ENCODE assay signal across 1 cellular context in the genomic region with DNA sequence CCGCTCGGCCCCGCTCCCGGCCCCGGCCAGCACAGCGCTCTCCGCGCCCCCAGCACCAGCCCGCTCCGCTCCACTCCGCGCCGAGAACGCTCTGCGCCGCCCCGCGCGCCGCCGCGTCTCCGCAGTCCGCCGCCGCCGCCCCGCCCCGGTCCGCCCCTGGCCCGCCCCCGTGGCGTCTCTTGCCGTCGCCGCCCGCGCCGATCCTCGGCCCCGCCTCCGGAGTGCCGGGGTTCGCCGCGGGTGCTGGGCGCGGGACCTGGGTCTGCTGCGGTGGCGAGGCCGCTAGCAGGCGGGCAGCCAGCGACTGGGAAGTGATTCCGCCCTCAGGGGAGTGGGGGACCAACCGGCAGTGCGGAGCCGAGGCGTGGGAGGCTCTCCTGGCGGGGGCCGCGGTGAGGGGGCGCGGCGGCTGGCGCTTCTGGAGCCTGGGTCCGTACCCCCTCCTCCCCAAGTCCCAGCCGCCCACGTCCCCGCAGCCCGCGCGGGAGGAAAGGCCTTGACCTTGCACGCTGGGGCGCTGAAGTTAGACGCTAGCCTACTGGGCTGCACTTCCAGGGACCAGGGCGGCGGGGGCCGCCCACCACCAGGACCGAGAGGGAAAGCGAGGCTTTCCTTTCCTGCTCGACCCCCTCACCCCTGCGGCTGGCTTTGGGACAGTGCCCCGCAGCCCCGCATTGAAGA.
A peak's percentile ranks its signal among the peaks of the same experiment; 100 is the strongest.
TF ChIP-seq lines count a peak whose summit lies in the region.

HS6ST1 (minus strand) TSS at position 93 of the 681 bp plus-strand sequence. CDS start 305 bp downstream, outside the sequence.

TF ChIP-seq in HepG2, 621 proteins besides CTCF, POLR2A, EP300 and RAD21 (continued from another document and continues in another):
- no peak for TF ChIP-seq HMGXB3 (CRISPR knock-in tag; IDR thresholded peaks at IDR 0.05; ENCODE audit: borderline replicate concordance)
- TF ChIP-seq, protein P1, sequence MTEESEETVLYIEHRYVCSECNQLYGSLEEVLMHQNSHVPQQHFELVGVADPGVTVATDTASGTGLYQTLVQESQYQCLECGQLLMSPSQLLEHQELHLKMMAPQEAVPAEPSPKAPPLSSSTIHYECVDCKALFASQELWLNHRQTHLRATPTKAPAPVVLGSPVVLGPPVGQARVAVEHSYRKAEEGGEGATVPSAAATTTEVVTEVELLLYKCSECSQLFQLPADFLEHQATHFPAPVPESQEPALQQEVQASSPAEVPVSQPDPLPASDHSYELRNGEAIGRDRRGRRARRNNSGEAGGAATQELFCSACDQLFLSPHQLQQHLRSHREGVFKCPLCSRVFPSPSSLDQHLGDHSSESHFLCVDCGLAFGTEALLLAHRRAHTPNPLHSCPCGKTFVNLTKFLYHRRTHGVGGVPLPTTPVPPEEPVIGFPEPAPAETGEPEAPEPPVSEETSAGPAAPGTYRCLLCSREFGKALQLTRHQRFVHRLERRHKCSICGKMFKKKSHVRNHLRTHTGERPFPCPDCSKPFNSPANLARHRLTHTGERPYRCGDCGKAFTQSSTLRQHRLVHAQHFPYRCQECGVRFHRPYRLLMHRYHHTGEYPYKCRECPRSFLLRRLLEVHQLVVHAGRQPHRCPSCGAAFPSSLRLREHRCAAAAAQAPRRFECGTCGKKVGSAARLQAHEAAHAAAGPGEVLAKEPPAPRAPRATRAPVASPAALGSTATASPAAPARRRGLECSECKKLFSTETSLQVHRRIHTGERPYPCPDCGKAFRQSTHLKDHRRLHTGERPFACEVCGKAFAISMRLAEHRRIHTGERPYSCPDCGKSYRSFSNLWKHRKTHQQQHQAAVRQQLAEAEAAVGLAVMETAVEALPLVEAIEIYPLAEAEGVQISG (CRISPR knock-in tag; IDR thresholded peaks at IDR 0.05), result no peak
- no peak for TF ChIP-seq ZSCAN31 (CRISPR knock-in tag; IDR thresholded peaks at IDR 0.05; ENCODE audit: low read depth)
- no peak for TF ChIP-seq SRSF9 (IDR thresholded peaks at IDR 0.05; ENCODE audit: borderline replicate concordance, insufficient read depth, low read depth, low read length, poor library complexity, severe bottlenecking)
- TF ChIP-seq, protein P2, sequence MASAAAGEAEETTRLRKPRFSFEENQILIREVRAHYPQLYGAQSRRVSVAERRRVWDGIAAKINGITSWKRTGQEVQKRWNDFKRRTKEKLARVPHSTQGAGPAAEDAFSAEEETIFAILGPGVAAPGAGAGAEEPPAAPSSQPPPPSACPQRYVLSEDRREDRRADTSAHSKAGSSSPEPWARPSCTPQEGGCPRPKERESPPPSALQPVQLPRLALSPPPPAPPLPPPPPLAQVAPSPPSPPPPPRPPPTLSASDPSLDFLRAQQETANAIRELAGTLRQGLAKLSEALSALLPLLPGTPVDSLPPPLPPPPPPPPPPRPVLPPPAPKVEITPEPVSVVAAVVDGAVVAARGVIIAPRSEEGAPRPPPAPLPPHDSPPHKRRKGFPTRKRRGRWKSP (CRISPR knock-in tag; IDR thresholded peaks at IDR 0.05), result 0 out of 2 replicates have a peak, but pooled peaks have one; percentile 59
- TF ChIP-seq ZNF619 (CRISPR knock-in tag; IDR thresholded peaks at IDR 0.05), result no peak
- no peak for TF ChIP-seq ASH2L (IDR thresholded peaks at IDR 0.05; ENCODE audit: insufficient read length, low read depth, low read length)
- no peak for TF ChIP-seq KLF16 (CRISPR knock-in tag; IDR thresholded peaks at IDR 0.05)
- TF ChIP-seq KDM3A (CRISPR knock-in tag; IDR thresholded peaks at IDR 0.05; ENCODE audit: low read depth), result no peak
- no peak for TF ChIP-seq RBM39 (IDR thresholded peaks at IDR 0.05; ENCODE audit: low read depth, low read length, poor library complexity, severe bottlenecking)
- no peak for TF ChIP-seq GMEB2 (CRISPR knock-in tag; IDR thresholded peaks at IDR 0.05; ENCODE audit: low read depth)
- TF ChIP-seq HNRNPL (IDR thresholded peaks at IDR 0.05; ENCODE audit: low read depth, low read length), result 0 out of 2 replicates have a peak, but pooled peaks have one; percentile 26
- no peak for TF ChIP-seq ZNF136 (CRISPR knock-in tag; IDR thresholded peaks at IDR 0.05; ENCODE audit: low read depth)
- TF ChIP-seq, protein P3, sequence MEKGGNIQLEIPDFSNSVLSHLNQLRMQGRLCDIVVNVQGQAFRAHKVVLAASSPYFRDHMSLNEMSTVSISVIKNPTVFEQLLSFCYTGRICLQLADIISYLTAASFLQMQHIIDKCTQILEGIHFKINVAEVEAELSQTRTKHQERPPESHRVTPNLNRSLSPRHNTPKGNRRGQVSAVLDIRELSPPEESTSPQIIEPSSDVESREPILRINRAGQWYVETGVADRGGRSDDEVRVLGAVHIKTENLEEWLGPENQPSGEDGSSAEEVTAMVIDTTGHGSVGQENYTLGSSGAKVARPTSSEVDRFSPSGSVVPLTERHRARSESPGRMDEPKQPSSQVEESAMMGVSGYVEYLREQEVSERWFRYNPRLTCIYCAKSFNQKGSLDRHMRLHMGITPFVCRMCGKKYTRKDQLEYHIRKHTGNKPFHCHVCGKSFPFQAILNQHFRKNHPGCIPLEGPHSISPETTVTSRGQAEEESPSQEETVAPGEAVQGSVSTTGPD (CRISPR knock-in tag; IDR thresholded peaks at IDR 0.05), result no peak
- no peak for TF ChIP-seq ZNF292 (CRISPR knock-in tag; IDR thresholded peaks at IDR 0.05; ENCODE audit: borderline replicate concordance, low read depth)
- TF ChIP-seq ATM (IDR thresholded peaks at IDR 0.05; ENCODE audit: borderline replicate concordance), result no peak
- no peak for TF ChIP-seq NFIB (CRISPR knock-in tag; IDR thresholded peaks at IDR 0.05; ENCODE audit: borderline replicate concordance)
- no peak for TF ChIP-seq ZNF839 (CRISPR knock-in tag; IDR thresholded peaks at IDR 0.05; ENCODE audit: borderline replicate concordance)
- peak; percentile 67; the same call in 1 of the 2 replicates for TF ChIP-seq ADNP (CRISPR knock-in tag; IDR thresholded peaks at IDR 0.05)
- no peak for TF ChIP-seq NFE2L1 (CRISPR knock-in tag; IDR thresholded peaks at IDR 0.05; ENCODE audit: borderline replicate concordance)
- TF ChIP-seq NFKB2 (CRISPR knock-in tag; IDR thresholded peaks at IDR 0.05; ENCODE audit: borderline replicate concordance), result no peak
- TF ChIP-seq ZZZ3 (CRISPR knock-in tag; IDR thresholded peaks at IDR 0.05; ENCODE audit: borderline replicate concordance), result no peak
- TF ChIP-seq ZNF746 (CRISPR knock-in tag; IDR thresholded peaks at IDR 0.05), result peak; percentile 20; the same call in 1 of the 2 replicates
- TF ChIP-seq MED1 (CRISPR knock-in tag; IDR thresholded peaks at IDR 0.05), result 0 out of 2 replicates have a peak, but pooled peaks have one; percentile 17
- TF ChIP-seq, protein P4, sequence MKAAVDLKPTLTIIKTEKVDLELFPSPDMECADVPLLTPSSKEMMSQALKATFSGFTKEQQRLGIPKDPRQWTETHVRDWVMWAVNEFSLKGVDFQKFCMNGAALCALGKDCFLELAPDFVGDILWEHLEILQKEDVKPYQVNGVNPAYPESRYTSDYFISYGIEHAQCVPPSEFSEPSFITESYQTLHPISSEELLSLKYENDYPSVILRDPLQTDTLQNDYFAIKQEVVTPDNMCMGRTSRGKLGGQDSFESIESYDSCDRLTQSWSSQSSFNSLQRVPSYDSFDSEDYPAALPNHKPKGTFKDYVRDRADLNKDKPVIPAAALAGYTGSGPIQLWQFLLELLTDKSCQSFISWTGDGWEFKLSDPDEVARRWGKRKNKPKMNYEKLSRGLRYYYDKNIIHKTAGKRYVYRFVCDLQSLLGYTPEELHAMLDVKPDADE (CRISPR knock-in tag; IDR thresholded peaks at IDR 0.05), result no peak
- TF ChIP-seq, protein P5, sequence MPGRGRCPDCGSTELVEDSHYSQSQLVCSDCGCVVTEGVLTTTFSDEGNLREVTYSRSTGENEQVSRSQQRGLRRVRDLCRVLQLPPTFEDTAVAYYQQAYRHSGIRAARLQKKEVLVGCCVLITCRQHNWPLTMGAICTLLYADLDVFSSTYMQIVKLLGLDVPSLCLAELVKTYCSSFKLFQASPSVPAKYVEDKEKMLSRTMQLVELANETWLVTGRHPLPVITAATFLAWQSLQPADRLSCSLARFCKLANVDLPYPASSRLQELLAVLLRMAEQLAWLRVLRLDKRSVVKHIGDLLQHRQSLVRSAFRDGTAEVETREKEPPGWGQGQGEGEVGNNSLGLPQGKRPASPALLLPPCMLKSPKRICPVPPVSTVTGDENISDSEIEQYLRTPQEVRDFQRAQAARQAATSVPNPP (CRISPR knock-in tag; IDR thresholded peaks at IDR 0.05), result no peak
- peak; percentile 64 for TF ChIP-seq SALL1 (CRISPR knock-in tag; IDR thresholded peaks at IDR 0.05)
- TF ChIP-seq, protein P6, sequence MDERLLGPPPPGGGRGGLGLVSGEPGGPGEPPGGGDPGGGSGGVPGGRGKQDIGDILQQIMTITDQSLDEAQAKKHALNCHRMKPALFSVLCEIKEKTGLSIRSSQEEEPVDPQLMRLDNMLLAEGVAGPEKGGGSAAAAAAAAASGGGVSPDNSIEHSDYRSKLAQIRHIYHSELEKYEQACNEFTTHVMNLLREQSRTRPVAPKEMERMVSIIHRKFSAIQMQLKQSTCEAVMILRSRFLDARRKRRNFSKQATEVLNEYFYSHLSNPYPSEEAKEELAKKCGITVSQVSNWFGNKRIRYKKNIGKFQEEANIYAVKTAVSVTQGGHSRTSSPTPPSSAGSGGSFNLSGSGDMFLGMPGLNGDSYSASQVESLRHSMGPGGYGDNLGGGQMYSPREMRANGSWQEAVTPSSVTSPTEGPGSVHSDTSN (CRISPR knock-in tag; IDR thresholded peaks at IDR 0.05), result no peak
- no peak for TF ChIP-seq RAD51 (IDR thresholded peaks at IDR 0.05; ENCODE audit: borderline replicate concordance)
- no peak for TF ChIP-seq ZNF703 (CRISPR knock-in tag; IDR thresholded peaks at IDR 0.05; ENCODE audit: borderline replicate concordance)
- no peak for TF ChIP-seq ZSCAN22 (CRISPR knock-in tag; IDR thresholded peaks at IDR 0.05)
- peak; percentile 55; the same call in 1 of the 2 replicates for TF ChIP-seq ZSCAN20 (CRISPR knock-in tag; IDR thresholded peaks at IDR 0.05; ENCODE audit: borderline replicate concordance)
- TF ChIP-seq MBD4 (IDR thresholded peaks at IDR 0.05; ENCODE audit: borderline replicate concordance, low read length), result no peak
- TF ChIP-seq ZNF660 (CRISPR knock-in tag; IDR thresholded peaks at IDR 0.05; ENCODE audit: borderline replicate concordance, low read depth), result no peak
- TF ChIP-seq FOXA1 (IDR thresholded peaks at IDR 0.05), result no peak
- no peak for TF ChIP-seq FOXA1 (CRISPR knock-in tag; IDR thresholded peaks at IDR 0.05)
- peak; percentile 27; the same call in 1 of the 2 replicates for TF ChIP-seq THRA (CRISPR knock-in tag; IDR thresholded peaks at IDR 0.05; ENCODE audit: borderline replicate concordance)
- TF ChIP-seq GMEB1 (CRISPR knock-in tag; IDR thresholded peaks at IDR 0.05; ENCODE audit: borderline replicate concordance), result peak; percentile 59
- no peak for TF ChIP-seq MBNL3 (CRISPR knock-in tag; conservative IDR thresholded peaks at IDR 0.05)
- no peak for TF ChIP-seq ZSCAN12 (CRISPR knock-in tag; IDR thresholded peaks at IDR 0.05)
- TF ChIP-seq FOXK1 (CRISPR knock-in tag; IDR thresholded peaks at IDR 0.05; ENCODE audit: borderline replicate concordance, low read depth), result no peak
